In the genomic region with DNA sequence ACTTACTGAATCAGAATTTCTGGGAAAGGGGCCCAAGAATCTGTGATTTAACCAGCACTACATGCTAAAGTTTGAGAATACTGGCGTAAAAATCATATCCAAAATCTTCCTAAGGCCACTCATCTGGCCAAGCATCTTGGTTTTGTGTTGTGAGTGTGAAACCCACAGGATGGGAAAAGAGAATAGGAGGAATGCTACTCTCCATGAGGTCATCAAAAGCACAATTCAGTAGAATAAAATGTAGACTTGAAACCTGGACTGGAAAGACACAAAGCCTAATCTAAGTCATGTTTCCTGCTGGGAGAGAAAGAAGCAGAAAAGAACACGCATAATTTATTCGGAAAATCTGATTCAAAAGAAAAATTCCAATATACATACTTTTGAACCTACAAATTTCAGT, we compare ENCODE assay signal across 31 cellular contexts. TPM values are rescaled to one million over a fixed set of nuclear protein-coding genes. Genes with fewer than 3 reads are reported as not detected.
"Had no signal": no experiment of that assay in that cellular context is flagged by ENCODE, and none has a peak within 500 bp of the region (broad histone marks: within the 10 kb centered on the region; RNA-seq: fewer than 3 reads in every experiment).

No MANE protein-coding gene starts in this region.

- DNase-seq: natural killer cell; occipital lobe; ovary; posterior cingulate gyrus; psoas muscle; right cardiac atrium; spleen; stimulated activated CD4-positive, alpha-beta T cell treated with anti-CD3 and anti-CD28 coated beads, Interleukin-12 subunit alpha, Interleukin-12 subunit beta, amount 100 ng/mL, for 4 hours; stimulated activated CD4-positive, alpha-beta T cell treated with anti-CD3 and anti-CD28 coated beads, Interleukin-1b, Interleukin-23, amount 100 ng/mL, for 48 hours; stimulated activated CD4-positive, alpha-beta T cell treated with anti-CD3 and anti-CD28 coated beads, Interleukin-4, amount 100 ng/mL, for 1 hour; stimulated activated CD4-positive, alpha-beta T cell treated with anti-CD3 and anti-CD28 coated beads, Interleukin-4, amount 100 ng/mL, for 4 hours; stimulated activated CD8-positive, alpha-beta memory T cell treated with anti-CD3 and anti-CD28 coated beads, Interleukin-4, amount 100 ng/mL, for 48 hours; stimulated activated naive CD4-positive, alpha-beta T cell; stimulated activated naive CD8-positive, alpha-beta T cell treated with anti-CD3 and anti-CD28 coated beads, Interleukin-15, amount 100 ng/mL, for 72 hours; stimulated activated naive CD8-positive, alpha-beta T cell treated with anti-CD3 and anti-CD28 coated beads, Interleukin-15, Interleukin-2, amounts not matched to agents 100 U/mL and 50 U/mL, for 24 hours; substantia nigra; testis; tibial artery; transverse colon; upper lobe of right lung; uterus had no signal

- H3K27me3 Mint-ChIP-seq: stimulated activated naive CD8-positive, alpha-beta T cell treated with anti-CD3 and anti-CD28 coated beads, Interleukin-15, amount 100 ng/mL, for 72 hours had no signal

- H3K27me3 ChIP-seq: neural progenitor cell, ovary, spleen, suprapubic skin, testis, tibial artery, transverse colon, upper lobe of right lung, uterus had no signal

- H3K9ac ChIP-seq: neural progenitor cell, parathyroid adenoma had no signal

- H3K9me3 Mint-ChIP-seq: nephron, type B pancreatic cell had no signal

- H3K36me3 Mint-ChIP-seq: natural killer cell; neural progenitor cell; stimulated activated memory B cell treated with anti-CD40 and anti-IgM and Interleukin-4, amounts not matched to agents 10 μg/mL and 1 μg/mL and 100 μg/mL, for 72 hours; type B pancreatic cell had no signal

- H3K4me1 ChIP-seq: neural progenitor cell, parathyroid adenoma, psoas muscle, spleen, suprapubic skin, testis, tibial artery, transverse colon, upper lobe of right lung, uterus had no signal

- H3K4me3 ChIP-seq: neural progenitor cell, ovary, psoas muscle, skin epidermis, smooth muscle cell, spleen, suprapubic skin, testis, tibial artery, transverse colon, upper lobe of right lung, uterus had no signal

- H3K9me3 ChIP-seq: ovary, psoas muscle, suprapubic skin, testis, tibial artery, transverse colon, upper lobe of right lung, uterus had no signal

- H3K4me2 ChIP-seq: neural progenitor cell, smooth muscle cell had no signal

- H3K27ac Mint-ChIP-seq: natural killer cell; nephron; neural progenitor cell; progenitor cell of endocrine pancreas; stimulated activated memory B cell treated with anti-CD40 and anti-IgM and Interleukin-4, amounts not matched to agents 10 μg/mL and 1 μg/mL and 100 μg/mL, for 72 hours; stimulated activated naive CD8-positive, alpha-beta T cell treated with anti-CD3 and anti-CD28 coated beads, Interleukin-15, amount 100 ng/mL, for 72 hours; type B pancreatic cell had no signal

- H2AFZ ChIP-seq: neural progenitor cell, parathyroid adenoma had no signal

- H3K4me1 Mint-ChIP-seq: natural killer cell; nephron; stimulated activated memory B cell treated with anti-CD40 and anti-IgM and Interleukin-4, amounts not matched to agents 10 μg/mL and 1 μg/mL and 100 μg/mL, for 72 hours; stimulated activated naive CD8-positive, alpha-beta T cell treated with anti-CD3 and anti-CD28 coated beads, Interleukin-15, amount 100 ng/mL, for 72 hours had no signal

- H3K27ac ChIP-seq: neural progenitor cell, ovary, parathyroid adenoma, psoas muscle, skin epidermis, spleen, suprapubic skin, testis, tibial artery, transverse colon, upper lobe of right lung, uterus had no signal

- H3K4me3 Mint-ChIP-seq: natural killer cell; nephron; neural progenitor cell; stimulated activated memory B cell treated with anti-CD40 and anti-IgM and Interleukin-4, amounts not matched to agents 10 μg/mL and 1 μg/mL and 100 μg/mL, for 72 hours; stimulated activated naive CD8-positive, alpha-beta T cell treated with anti-CD3 and anti-CD28 coated beads, Interleukin-15, amount 100 ng/mL, for 72 hours; type B pancreatic cell had no signal

- H3K36me3 ChIP-seq: neural progenitor cell, ovary, spleen, suprapubic skin, tibial artery, transverse colon, upper lobe of right lung, uterus had no signal

- H3K79me2 ChIP-seq: parathyroid adenoma had no signal

RNA-seq across cellular contexts. Expression of gene NR1H4, which starts 42.3 kb away (rescaled TPM):
- total RNA-seq: natural killer cell, occipital lobe, osteoblast, progenitor cell of endocrine pancreas, smooth muscle cell, suprapubic skin, upper lobe of right lung had no signal
